15 cellular contexts compared by ENCODE assay signal in the genomic region with DNA sequence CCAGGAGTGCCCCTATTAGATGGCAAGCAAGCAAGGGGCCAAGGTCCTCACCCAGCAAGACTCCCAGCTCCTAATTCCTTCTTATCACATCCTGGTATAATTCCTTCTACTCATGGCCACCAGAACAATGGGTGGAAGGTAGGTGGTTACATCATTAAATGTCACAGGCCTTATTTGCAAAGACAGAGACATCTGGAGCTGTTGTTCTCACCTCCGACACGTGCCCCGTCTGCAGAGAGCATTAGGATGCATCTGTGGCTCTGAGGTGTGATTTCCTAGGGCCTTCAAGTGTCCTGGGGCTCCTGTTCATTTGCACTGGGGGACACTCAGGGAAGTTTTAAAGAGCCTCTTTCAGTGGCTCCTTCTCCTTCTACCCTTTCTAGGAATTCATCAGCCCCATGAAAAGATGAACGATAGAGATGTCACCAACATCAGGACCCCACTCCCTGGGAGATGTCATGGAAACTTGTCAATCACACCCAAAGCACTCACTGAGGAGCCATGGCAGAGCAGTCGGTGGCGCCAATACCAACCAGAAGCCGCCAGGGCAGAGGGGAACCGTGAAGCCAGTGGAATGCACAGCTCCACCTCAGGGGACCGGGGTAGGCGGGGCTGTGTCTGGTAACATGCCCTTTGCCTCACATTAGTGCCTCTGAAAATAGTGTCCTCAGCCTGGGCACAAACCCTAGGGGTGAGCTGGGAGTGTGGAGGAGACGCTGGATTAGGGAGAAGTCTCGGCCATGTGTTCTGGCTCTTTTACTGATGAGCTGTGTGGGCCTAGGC. TPM values are rescaled to one million over a fixed set of nuclear protein-coding genes. Genes with fewer than 3 reads are reported as not detected.
DNase-seq lines count a peak whose midpoint lies in the region; ATAC-seq and TF ChIP-seq lines count a peak whose summit lies in the region.
"Had no signal": no experiment of that assay in that cellular context is flagged by ENCODE, and none has a peak within 500 bp of the region (broad histone marks: within the 10 kb centered on the region; RNA-seq: fewer than 3 reads in every experiment).

No MANE protein-coding gene starts in this region.

- H3K4me3 Mint-ChIP-seq in T-helper 2 cell treated with Interferon-gamma antibody and Interleukin-4, amounts not matched to agents 5 μg/mL and 100 μg/mL, for 36 hours = peak overlapping the region; percentile 79
- H3K4me3 Mint-ChIP-seq in brain (peak overlapping the region in 2 of 5 experiments; percentile 8 to 40), osteocyte (ENCODE audit: unreplicated experiment) (no peak overlapping the region)

- no peak for TF ChIP-seq CTCF in brain (conservative IDR thresholded peaks at IDR 0.05)
- no peak for TF ChIP-seq CTCF in osteocyte (IDR thresholded peaks at IDR 0.05)

- DNase-seq in activated CD4-positive, alpha-beta T cell treated with anti-CD3 and anti-CD28 coated beads for 48 hours = peak; percentile 52
- no peak for DNase-seq in activated CD4-positive, alpha-beta T cell treated with anti-CD3 and anti-CD28 coated beads, Interleukin-2, amount 50 U/mL, for 4 hours
- DNase-seq in T-helper 2 cell treated with Interferon-gamma antibody and Interleukin-4, amounts not matched to agents 5 μg/mL and 100 μg/mL, for 36 hours (ENCODE audit: low spot score) = no peak
- DNase-seq in osteocyte (ENCODE audit: extremely low spot score, unreplicated experiment) (peak; percentile 68), NCI-H1436 treated with DMSO at 0.1 percent for 48 hours (lab: John Stamatoyannopoulos, UW) (no peak), NCI-H146 (lab: John Stamatoyannopoulos, UW) (no peak)
- DNase-seq: activated CD4-positive, CD25-positive, alpha-beta regulatory T cell; cerebellar nuclear complex; erythroblast; kidney; NCI-H1105 treated with DMSO at 0.1 percent for 48 hours had no signal

- H3K4me1 Mint-ChIP-seq in T-helper 2 cell treated with Interferon-gamma antibody and Interleukin-4, amounts not matched to agents 5 μg/mL and 100 μg/mL, for 36 hours (ENCODE audit: low read depth) = peaks cover 82% of the 10 kb centered on the region
- H3K4me1 Mint-ChIP-seq in brain = peaks cover 38% of the 10 kb centered on the region
- H3K4me1 Mint-ChIP-seq in osteocyte (ENCODE audit: unreplicated experiment) = peaks cover 21% of the 10 kb centered on the region

- ATAC-seq in HG03025 (IDR thresholded peaks at IDR 0.05; ENCODE audit: low FRiP score, unreplicated experiment) = no peak
- ATAC-seq: SK-N-SH treated with all-trans-retinoic acid at 6 μM for 48 hours had no signal

- H3K36me3 Mint-ChIP-seq in T-helper 2 cell treated with Interferon-gamma antibody and Interleukin-4, amounts not matched to agents 5 μg/mL and 100 μg/mL, for 36 hours (ENCODE audit: low read depth) = peaks cover 22% of the 10 kb centered on the region
- H3K36me3 Mint-ChIP-seq in brain (peaks cover 5% of the 10 kb centered on the region), osteocyte (ENCODE audit: unreplicated experiment) (no peaks in the 10 kb centered on the region)
- H3K36me3 Mint-ChIP-seq: IgD-negative memory B cell had no signal

- no peaks in the 10 kb centered on the region for H3K9me3 Mint-ChIP-seq in T-helper 2 cell treated with Interferon-gamma antibody and Interleukin-4, amounts not matched to agents 5 μg/mL and 100 μg/mL, for 36 hours
- H3K9me3 Mint-ChIP-seq in brain (peaks cover 0 to 3% (median 0%) of the 10 kb centered on the region in 5 experiments), osteocyte (ENCODE audit: unreplicated experiment) (no peaks in the 10 kb centered on the region)
- H3K9me3 Mint-ChIP-seq: IgD-negative memory B cell had no signal

- no peaks in the 10 kb centered on the region for H3K27me3 Mint-ChIP-seq in T-helper 2 cell treated with Interferon-gamma antibody and Interleukin-4, amounts not matched to agents 5 μg/mL and 100 μg/mL, for 36 hours (ENCODE audit: low read depth)
- H3K27me3 Mint-ChIP-seq in brain (no peaks in the 10 kb centered on the region), osteocyte (ENCODE audit: unreplicated experiment) (no peaks in the 10 kb centered on the region)
- H3K27me3 Mint-ChIP-seq: IgD-negative memory B cell had no signal

- peak overlapping the region; percentile 26 for H3K27ac Mint-ChIP-seq in T-helper 2 cell treated with Interferon-gamma antibody and Interleukin-4, amounts not matched to agents 5 μg/mL and 100 μg/mL, for 36 hours
- H3K27ac Mint-ChIP-seq in brain (peak overlapping the region in 3 of 5 experiments; percentile 59 to 87 (median 59)), osteocyte (ENCODE audit: unreplicated experiment) (no peak overlapping the region)

RNA-seq across cellular contexts. Expression of a gene that starts 2.9 kb away (rescaled TPM):
- 390 TPM for polyA plus RNA-seq in brain (ENCODE audit: insufficient read depth, low read depth, low replicate concordance)
- total RNA-seq in osteocyte = 27.1 and 30.8 TPM in 2 replicates

RNA-seq across cellular contexts. Expression of a gene that starts 32.7 kb away (rescaled TPM):
- polyA plus RNA-seq in brain (ENCODE audit: insufficient read depth, low read depth, low replicate concordance) = 10.0 TPM
- 25.3 and 28.6 TPM in 2 replicates for total RNA-seq in osteocyte

Comparison
In these comparisons a context has a peak if more than half of its experiments do, and no peak if none do; other contexts are left out.
1. DNase-seq: peak in activated CD4-positive, alpha-beta T cell treated with anti-CD3 and anti-CD28 coated beads for 48 hours (single experiment) and osteocyte (single experiment); none in activated CD4-positive, alpha-beta T cell treated with anti-CD3 and anti-CD28 coated beads, Interleukin-2, amount 50 U/mL, for 4 hours (0 of 2), T-helper 2 cell treated with Interferon-gamma antibody and Interleukin-4, amounts not matched to agents 5 μg/mL and 100 μg/mL, for 36 hours (single experiment), NCI-H1436 treated with DMSO at 0.1 percent for 48 hours (single experiment) and NCI-H146 (single experiment).